Comparison of ENCODE assay signal across 27 cellular contexts in the genomic region with DNA sequence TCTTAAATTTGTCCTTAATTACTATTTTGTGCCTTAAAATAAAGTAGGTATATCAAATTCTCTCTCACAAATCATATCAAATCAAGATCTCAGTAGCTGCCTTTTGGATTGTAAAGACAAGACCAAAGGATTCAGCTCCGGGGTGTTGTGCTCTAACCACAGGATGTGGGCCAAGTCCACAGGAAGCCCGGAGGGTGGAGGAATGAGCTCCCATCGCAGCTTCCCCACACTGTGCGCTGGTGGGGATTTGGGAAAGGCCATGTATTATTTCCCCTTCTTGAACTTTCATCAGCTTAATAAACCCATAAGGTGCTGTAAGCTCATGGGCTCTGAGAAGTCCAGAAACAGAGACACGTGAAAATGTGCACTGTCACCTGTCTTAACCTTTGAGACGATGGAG.
"Had no signal": no experiment of that assay in that cellular context is flagged by ENCODE, and none has a peak within 500 bp of the region (broad histone marks: within the 10 kb centered on the region; RNA-seq: fewer than 3 reads in every experiment).

No MANE protein-coding gene starts in this region.

- H3K27me3 Mint-ChIP-seq: activated CD4-positive, alpha-beta T cell treated with anti-CD3 and anti-CD28 coated beads, Interleukin-2, amount 10 ng/mL, durations not matched to agents 24 days and 14 days; activated naive CD4-positive, alpha-beta T cell treated with anti-CD3 and anti-CD28 coated beads, Interleukin-2, amount 10 ng/mL, durations not matched to agents 7 days and 5 days; activated naive CD8-positive, alpha-beta T cell; activated naive CD8-positive, alpha-beta T cell treated with anti-CD3 and anti-CD28 coated beads, Interleukin-2, amount 50 U/mL, for 24 hours had no signal

- H3K36me3 Mint-ChIP-seq: activated naive CD4-positive, alpha-beta T cell treated with anti-CD3 and anti-CD28 coated beads, Interleukin-2, amount 10 ng/mL, durations not matched to agents 7 days and 5 days; activated naive CD8-positive, alpha-beta T cell; brain had no signal

- H3K4me3 Mint-ChIP-seq: activated CD4-positive, alpha-beta T cell treated with anti-CD3 and anti-CD28 coated beads, Interleukin-2, amount 10 ng/mL, durations not matched to agents 24 days and 14 days; activated CD8-positive, alpha-beta T cell treated with anti-CD3 and anti-CD28 coated beads, Interleukin-2, amount 10 ng/mL, durations not matched to agents 7 days and 5 days; activated naive CD4-positive, alpha-beta T cell treated with anti-CD3 and anti-CD28 coated beads, Interleukin-2, amount 10 ng/mL, durations not matched to agents 7 days and 5 days; activated naive CD8-positive, alpha-beta T cell; activated naive CD8-positive, alpha-beta T cell treated with anti-CD3 and anti-CD28 coated beads, Interleukin-2, amount 50 U/mL, for 24 hours; brain had no signal

- H3K9me3 Mint-ChIP-seq: activated CD4-positive, alpha-beta T cell treated with anti-CD3 and anti-CD28 coated beads, Interleukin-2, amount 10 ng/mL, durations not matched to agents 24 days and 14 days; activated naive CD4-positive, alpha-beta T cell treated with anti-CD3 and anti-CD28 coated beads, Interleukin-2, amount 10 ng/mL, durations not matched to agents 7 days and 5 days; activated naive CD8-positive, alpha-beta T cell treated with anti-CD3 and anti-CD28 coated beads, Interleukin-2, amount 50 U/mL, for 24 hours had no signal

- ATAC-seq: activated CD8-positive, alpha-beta T cell treated with anti-CD3 and anti-CD28 coated beads, Interleukin-2, amount 10 ng/mL, durations not matched to agents 7 days and 5 days; activated naive CD8-positive, alpha-beta T cell treated with anti-CD3 and anti-CD28 coated beads, Interleukin-2, amount 50 U/mL, for 24 hours; K562; Right ventricle myocardium inferior; SK-N-SH treated with all-trans-retinoic acid at 6 μM for 48 hours had no signal

- DNase-seq: activated CD4-positive, alpha-beta T cell treated with anti-CD3 and anti-CD28 coated beads, Interleukin-2, amount 10 ng/mL, durations not matched to agents 24 days and 14 days; activated CD4-positive, alpha-beta T cell treated with anti-CD3 and anti-CD28 coated beads, Interleukin-2, amount 50 U/mL, for 4 hours; activated CD8-positive, alpha-beta memory T cell treated with anti-CD3 and anti-CD28 coated beads, Interleukin-2, amount 50 U/mL, for 4 hours; activated CD8-positive, alpha-beta T cell treated with anti-CD3 and anti-CD28 coated beads, Interleukin-2, amount 10 ng/mL, durations not matched to agents 7 days and 5 days; activated effector memory CD4-positive, alpha-beta T cell treated with Interleukin-2 at 50 U/mL for 16 hours; activated naive CD4-positive, alpha-beta T cell treated with anti-CD3 and anti-CD28 coated beads, Interleukin-2, amount 10 ng/mL, durations not matched to agents 7 days and 5 days; activated naive CD8-positive, alpha-beta T cell treated with anti-CD3 and anti-CD28 coated beads, Interleukin-2, amount 50 U/mL, for 24 hours; activated T-cell treated with anti-CD3 and anti-CD28 coated beads, Interleukin-2, amount 50 U/mL, for 48 hours; anterior cingulate cortex; caudate nucleus; cerebellar nuclear complex; NCI-H1105; NCI-H1417 treated with DMSO at 0.1 percent for 48 hours; NCI-H187 treated with DMSO at 0.1 percent for 48 hours; NCI-H2081 treated with DMSO at 0.1 percent for 48 hours; NCI-H345; NCI-H524 treated with DMSO at 0.1 percent for 48 hours; NCI-H748 treated with DMSO at 0.1 percent for 48 hours; PC-9; SIG-M5; SW 1271; T1000 had no signal

- H3K4me1 Mint-ChIP-seq: activated CD4-positive, alpha-beta T cell treated with anti-CD3 and anti-CD28 coated beads, Interleukin-2, amount 10 ng/mL, durations not matched to agents 24 days and 14 days; activated naive CD4-positive, alpha-beta T cell treated with anti-CD3 and anti-CD28 coated beads, Interleukin-2, amount 10 ng/mL, durations not matched to agents 7 days and 5 days; activated naive CD8-positive, alpha-beta T cell treated with anti-CD3 and anti-CD28 coated beads, Interleukin-2, amount 50 U/mL, for 24 hours had no signal

- H3K27ac Mint-ChIP-seq: activated CD4-positive, alpha-beta T cell treated with anti-CD3 and anti-CD28 coated beads, Interleukin-2, amount 10 ng/mL, durations not matched to agents 24 days and 14 days; activated CD8-positive, alpha-beta T cell treated with anti-CD3 and anti-CD28 coated beads, Interleukin-2, amount 10 ng/mL, durations not matched to agents 7 days and 5 days; activated naive CD4-positive, alpha-beta T cell treated with anti-CD3 and anti-CD28 coated beads, Interleukin-2, amount 10 ng/mL, durations not matched to agents 7 days and 5 days; activated naive CD8-positive, alpha-beta T cell; activated naive CD8-positive, alpha-beta T cell treated with anti-CD3 and anti-CD28 coated beads, Interleukin-2, amount 50 U/mL, for 24 hours; brain had no signal
